In genomic region chr13:37501187-37501586, GRCh38 we compare ENCODE assay signal across 19 cellular contexts.
DNase-seq lines count a peak whose midpoint lies in the region; ATAC-seq and TF ChIP-seq lines count a peak whose summit lies in the region.
"Had no signal": no experiment of that assay in that cellular context is flagged by ENCODE, and none has a peak within 500 bp of the region (broad histone marks: within the 10 kb centered on the region; RNA-seq: fewer than 3 reads in every experiment).

No MANE protein-coding gene starts in this region.

- WGBS in SK-N-SH (ENCODE audit: low lambda C conversion rate) = 11% methylated on average over 2 of the region's 2 CpGs

- peak in 1 of 2 experiments; percentile 89; a peak in 2 of 4 replicates for TF ChIP-seq EP300 in SK-N-SH (IDR thresholded peaks at IDR 0.05; ENCODE audit: borderline replicate concordance in 1 of 2, low read depth in 1 of 2, low read length in 1 of 2)

- TF ChIP-seq RAD21 in SK-N-SH (IDR thresholded peaks at IDR 0.05; ENCODE audit: low read length) = no peak

- H3K4me2 ChIP-seq in SK-N-SH (no peak overlapping the region), osteoblast (ENCODE audit: insufficient read depth, low read length) (no peak overlapping the region)
- H3K4me2 ChIP-seq: BLaER1 treated with 17β-estradiol and CSF1 and Interleukin-3, amounts not matched to agents 10 nM and 100 nM; GM23338 had no signal

- no peaks in the 10 kb centered on the region for H3K9me3 Mint-ChIP-seq in CD4-positive, alpha-beta T cell
- H3K9me3 Mint-ChIP-seq: GM23338 had no signal

- TF ChIP-seq CTCF in SK-N-SH (IDR thresholded peaks at IDR 0.05) (no peak), osteoblast (IDR thresholded peaks at IDR 0.05; ENCODE audit: extremely low read depth, low read depth, low read length) (no peak)
- no peak for TF ChIP-seq CTCF in CD4-positive, alpha-beta T cell (IDR thresholded peaks at IDR 0.05)

- H3K27me3 ChIP-seq in SK-N-SH (ENCODE audit: insufficient read depth) = no peaks in the 10 kb centered on the region
- H3K27me3 ChIP-seq in osteoblast (ENCODE audit: insufficient read depth, low read length) = no peaks in the 10 kb centered on the region
- no peaks in the 10 kb centered on the region for H3K27me3 ChIP-seq in CD4-positive, alpha-beta T cell (ENCODE audit: control insufficient read depth, insufficient read depth, low read length)
- H3K27me3 ChIP-seq: BE2C; BLaER1 treated with 17β-estradiol and CSF1 and Interleukin-3, amounts not matched to agents 10 nM and 100 nM had no signal

- H3K4me3 ChIP-seq in SK-N-SH (ENCODE audit: low read depth in 2 of 2, low read length in 1 of 2) (no peak overlapping the region), osteoblast (ENCODE audit: insufficient read depth, low read length) (no peak overlapping the region)
- H3K4me3 ChIP-seq: BLaER1 treated with 17β-estradiol and CSF1 and Interleukin-3, amounts not matched to agents 10 nM and 100 nM; GM23338; HAP-1 had no signal

- no peak for ATAC-seq in SK-N-SH treated with all-trans-retinoic acid at 6 μM for 48 hours
- no peak for ATAC-seq in CD4-positive, alpha-beta T cell (ENCODE audit: poor library complexity)
- ATAC-seq: GM23338 had no signal

- no peaks in the 10 kb centered on the region for H3K4me1 ChIP-seq in SK-N-SH (ENCODE audit: control insufficient read depth in 1 of 2, insufficient read depth in 2 of 2, low read depth in 1 of 2, low read length in 1 of 2)
- H3K4me1 ChIP-seq in osteoblast (ENCODE audit: insufficient read depth, low read length) = peaks cover 7% of the 10 kb centered on the region
- H3K4me1 ChIP-seq: BE2C; BLaER1 treated with 17β-estradiol and CSF1 and Interleukin-3, amounts not matched to agents 10 nM and 100 nM; HAP-1 had no signal

- H3K9ac ChIP-seq in SK-N-SH = peak overlapping the region; percentile 14; the same call in 1 of the 2 replicates
- H3K9ac ChIP-seq: BLaER1 treated with 17β-estradiol and CSF1 and Interleukin-3, amounts not matched to agents 10 nM and 100 nM had no signal

- POLR2A ChIA-PET in SK-N-SH (lab: Yijun Ruan, JAX) = no interaction called here
- POLR2A ChIA-PET in CD4-positive, alpha-beta T cell (lab: Charles Lee) = no interaction called here

- H4K20me1 ChIP-seq in SK-N-SH (ENCODE audit: insufficient read depth) (no peaks in the 10 kb centered on the region), osteoblast (ENCODE audit: insufficient read depth, low read length) (no peaks in the 10 kb centered on the region)
- H4K20me1 ChIP-seq: BLaER1 treated with 17β-estradiol and CSF1 and Interleukin-3, amounts not matched to agents 10 nM and 100 nM had no signal

- intact Hi-C loops in CD4-positive, alpha-beta T cell (cut with DNase I, micrococcal nuclease) = no loop called here

- peaks cover 24% of the 10 kb centered on the region for H3F3A ChIP-seq in SK-N-SH (replicated peaks; ENCODE audit: insufficient read depth)

- H3K27ac Mint-ChIP-seq in CD4-positive, alpha-beta T cell = no peak overlapping the region
- H3K27ac Mint-ChIP-seq: CD14-positive monocyte; CD4-positive, alpha-beta memory T cell; GM23338 had no signal

- DNase-seq in SK-N-SH = no peak
- peak; percentile 9 for DNase-seq in dedifferentiated amniotic fluid mesenchymal stem cell (ENCODE audit: extremely low spot score)
- no peak for DNase-seq in osteoblast (ENCODE audit: insufficient read length, low spot score, missing footprints)
- no peak for DNase-seq in CD4-positive, alpha-beta T cell
- no peak for DNase-seq in anterior cingulate cortex (lab: John Stamatoyannopoulos, UW)
- no peak for DNase-seq in H4 (ENCODE audit: low spot score)
- DNase-seq: AML-193; BE2C; Calu3; CD4-positive, alpha-beta memory T cell; COR-L47; DMS53; DMS79 treated with DMSO at 0.1 percent for 48 hours had no signal

- no peaks in the 10 kb centered on the region for H3K27me3 Mint-ChIP-seq in CD4-positive, alpha-beta T cell
- H3K27me3 Mint-ChIP-seq: CD4-positive, alpha-beta memory T cell had no signal

- H3K9me3 ChIP-seq in SK-N-SH = no peaks in the 10 kb centered on the region
- H3K9me3 ChIP-seq in osteoblast (ENCODE audit: low read depth, low read length) = no peaks in the 10 kb centered on the region
- no peaks in the 10 kb centered on the region for H3K9me3 ChIP-seq in CD4-positive, alpha-beta T cell (ENCODE audit: control insufficient read depth, low read length)
- H3K9me3 ChIP-seq: BE2C, HAP-1 had no signal

- H3K4me3 Mint-ChIP-seq in CD4-positive, alpha-beta T cell = no peak overlapping the region
- H3K4me3 Mint-ChIP-seq: CD14-positive monocyte; CD4-positive, alpha-beta memory T cell; GM23338 had no signal

- H3K9me2 ChIP-seq in SK-N-SH = no peaks in the 10 kb centered on the region

- H3K27ac ChIP-seq in SK-N-SH (ENCODE audit: low read depth in 2 of 2, low read length in 1 of 2) = peak overlapping the region; percentile 34 to 80; a peak in 3 of 4 replicates
- H3K27ac ChIP-seq in osteoblast (ENCODE audit: low read depth, low read length) = peak overlapping the region; percentile 72
- H3K27ac ChIP-seq in CD4-positive, alpha-beta T cell (ENCODE audit: low read depth, low read length) = no peak overlapping the region
- H3K27ac ChIP-seq: 22Rv1; BLaER1 treated with 17β-estradiol and CSF1 and Interleukin-3, amounts not matched to agents 10 nM and 100 nM had no signal

- H3K79me2 ChIP-seq in SK-N-SH (ENCODE audit: insufficient read depth) (no peaks in the 10 kb centered on the region), osteoblast (ENCODE audit: insufficient read depth, low read length) (no peaks in the 10 kb centered on the region)

- H2AFZ ChIP-seq in SK-N-SH (ENCODE audit: low read depth) (no peak overlapping the region; the same call in 1 of the 2 replicates), osteoblast (ENCODE audit: low read length) (no peak overlapping the region)
- H2AFZ ChIP-seq: GM23338 had no signal

- no peaks in the 10 kb centered on the region for H3K36me3 Mint-ChIP-seq in CD4-positive, alpha-beta T cell (ENCODE audit: low read depth)
- H3K36me3 Mint-ChIP-seq: CD14-positive monocyte; CD4-positive, alpha-beta memory T cell had no signal

- CTCF ChIA-PET in SK-N-SH (lab: Yijun Ruan, JAX) = interaction anchor here (0.6 kb wide), 2 partner anchors 765 to 1841 kb away, joined by 3 read pairs; no protein-coding TSS in a partner anchor
- CTCF ChIA-PET in CD4-positive, alpha-beta T cell (lab: Charles Lee) = no interaction called here

- H3K4me1 Mint-ChIP-seq in CD4-positive, alpha-beta T cell (ENCODE audit: low read depth) = no peaks in the 10 kb centered on the region
- H3K4me1 Mint-ChIP-seq: CD14-positive monocyte; CD4-positive, alpha-beta memory T cell; GM23338 had no signal

- H3K36me3 ChIP-seq in SK-N-SH (replicated peaks in 1 of 2; ENCODE audit: control insufficient read depth in 1 of 2, insufficient read depth in 2 of 2, low read length in 1 of 2) = no peaks in the 10 kb centered on the region
- no peaks in the 10 kb centered on the region for H3K36me3 ChIP-seq in osteoblast (ENCODE audit: insufficient read depth, low read length)
- H3K36me3 ChIP-seq: BE2C; BLaER1 treated with 17β-estradiol and CSF1 and Interleukin-3, amounts not matched to agents 10 nM and 100 nM; HAP-1 had no signal

TF ChIP-seq in SK-N-SH, 30 proteins besides CTCF, POLR2A, EP300 and RAD21 (continues in another document):
- TF ChIP-seq NRF1 (IDR thresholded peaks at IDR 0.05; ENCODE audit: low read depth, low read length) (no peak), FOSL2 (IDR thresholded peaks at IDR 0.05; ENCODE audit: borderline replicate concordance, low read depth) (peak; percentile 34; the same call in 1 of the 2 replicates), TEAD4 (IDR thresholded peaks at IDR 0.05; ENCODE audit: borderline replicate concordance, insufficient read depth) (peak; percentile 67; the same call in 1 of the 2 replicates), PBX3 (IDR thresholded peaks at IDR 0.05) (peak; percentile 50; the same call in 1 of the 2 replicates), TCF12 (IDR thresholded peaks at IDR 0.05) (peak; percentile 58)

TF ChIP-seq in SK-N-SH treated with all-trans-retinoic acid at 6 μM for 48 hours, 23 proteins besides CTCF, POLR2A, EP300 and RAD21 (continues in another document):
- TF ChIP-seq CREB5 (CRISPR knock-in tag; IDR thresholded peaks at IDR 0.05; ENCODE audit: low read depth) (no peak), TSHZ2 (CRISPR knock-in tag; IDR thresholded peaks at IDR 0.05) (no peak), ZC3H10 (CRISPR knock-in tag; IDR thresholded peaks at IDR 0.05) (no peak), GLIS3 (CRISPR knock-in tag; IDR thresholded peaks at IDR 0.05) (no peak), ZNF8 (CRISPR knock-in tag; IDR thresholded peaks at IDR 0.05) (no peak), ISL1 (CRISPR knock-in tag; IDR thresholded peaks at IDR 0.05) (no peak)
